In the genomic region with DNA sequence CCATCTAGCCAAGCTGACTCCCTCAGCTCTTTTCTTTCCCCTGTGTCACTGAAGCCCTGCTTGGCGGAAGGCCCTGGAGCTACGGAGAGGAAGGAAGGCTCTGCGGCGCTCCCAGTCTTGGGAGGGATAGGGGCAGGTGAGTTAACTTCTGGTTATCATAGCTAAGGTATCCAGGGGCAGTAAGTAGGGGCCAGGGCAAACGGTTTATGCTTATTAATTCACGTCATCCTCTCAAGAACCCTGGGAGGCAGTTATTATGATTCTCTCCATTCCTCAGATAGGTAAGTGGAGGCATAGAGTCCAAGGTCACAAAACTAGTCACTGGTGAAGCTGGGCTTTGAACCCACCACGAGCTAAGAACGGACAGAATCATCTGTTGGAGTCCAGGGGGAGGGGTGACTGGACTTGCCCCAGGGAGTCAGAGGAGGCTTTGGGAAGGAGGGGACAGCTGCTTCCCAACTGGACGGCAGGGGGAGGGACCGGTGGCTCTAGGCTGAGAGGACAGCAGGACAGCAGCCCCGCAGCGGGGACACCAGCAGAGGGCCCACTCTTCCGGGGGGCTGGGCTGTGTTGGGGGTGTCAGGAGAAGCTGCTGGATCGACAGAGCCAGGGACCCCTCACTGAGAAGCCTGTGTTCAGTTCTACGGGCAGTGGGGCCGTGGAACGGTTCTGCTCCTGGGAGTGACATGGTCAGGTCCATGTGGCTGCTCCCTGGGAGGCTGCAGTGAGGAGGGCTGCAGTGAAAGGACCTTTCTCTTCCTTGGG, we compare ENCODE assay signal across 1 cellular context.
TF ChIP-seq lines count a peak whose summit lies in the region.

No MANE protein-coding gene starts in this region.

TF ChIP-seq in HEK293, 187 proteins besides CTCF, POLR2A, EP300 and RAD21:
- TF ChIP-seq GLIS1 (tag by site-specific recombination; IDR thresholded peaks at IDR 0.05): 0 out of 2 replicates have a peak, but pooled peaks have one; percentile 6
- no peak for TF ChIP-seq KLF17 (tag by site-specific recombination; IDR thresholded peaks at IDR 0.05)
